ENCODE assay signal across 26 cellular contexts in genomic region chr1:210104103-210104502, GRCh38.
"Had no signal": no experiment of that assay in that cellular context is flagged by ENCODE, and none has a peak within 500 bp of the region (broad histone marks: within the 10 kb centered on the region; RNA-seq: fewer than 3 reads in every experiment).

No MANE protein-coding gene starts in this region.

- H3K27ac Mint-ChIP-seq: activated CD8-positive, alpha-beta memory T cell treated with anti-CD3 and anti-CD28 coated beads, Interleukin-2, amount 10 ng/mL, durations not matched to agents 7 days and 5 days; activated naive CD8-positive, alpha-beta T cell treated with anti-CD3 and anti-CD28 coated beads, Interleukin-2, amount 10 ng/mL, durations not matched to agents 7 days and 5 days; naive thymus-derived CD8-positive, alpha-beta T cell had no signal

- H3K9me3 Mint-ChIP-seq: activated naive CD8-positive, alpha-beta T cell treated with anti-CD3 and anti-CD28 coated beads, Interleukin-2, amount 10 ng/mL, durations not matched to agents 7 days and 5 days; central memory CD8-positive, alpha-beta T cell had no signal

- H3K4me3 Mint-ChIP-seq: activated CD8-positive, alpha-beta memory T cell treated with anti-CD3 and anti-CD28 coated beads, Interleukin-2, amount 10 ng/mL, durations not matched to agents 7 days and 5 days; activated naive CD8-positive, alpha-beta T cell treated with anti-CD3 and anti-CD28 coated beads, Interleukin-2, amount 10 ng/mL, durations not matched to agents 7 days and 5 days; central memory CD8-positive, alpha-beta T cell; naive thymus-derived CD8-positive, alpha-beta T cell had no signal

- H3K36me3 ChIP-seq: brain microvascular endothelial cell, neutrophil, right atrium auricular region, tibial nerve, uterus had no signal

- H3K4me1 Mint-ChIP-seq: activated CD8-positive, alpha-beta memory T cell treated with anti-CD3 and anti-CD28 coated beads, Interleukin-2, amount 10 ng/mL, durations not matched to agents 7 days and 5 days; activated naive CD8-positive, alpha-beta T cell treated with anti-CD3 and anti-CD28 coated beads, Interleukin-2, amount 10 ng/mL, durations not matched to agents 7 days and 5 days; central memory CD8-positive, alpha-beta T cell; naive thymus-derived CD8-positive, alpha-beta T cell had no signal

- DNase-seq: activated CD4-positive, alpha-beta T cell treated with anti-CD3 and anti-CD28 coated beads for 1 hour; activated CD4-positive, alpha-beta T cell treated with anti-CD3 and anti-CD28 coated beads, Interleukin-2, amount 50 U/mL, for 48 hours; activated CD8-positive, alpha-beta memory T cell treated with anti-CD3 and anti-CD28 coated beads, Interleukin-2, amount 10 ng/mL, durations not matched to agents 7 days and 5 days; activated gamma-delta T cell; activated naive CD8-positive, alpha-beta T cell treated with anti-CD3 and anti-CD28 coated beads, Interleukin-2, amount 10 ng/mL, durations not matched to agents 7 days and 5 days; activated T-cell treated with anti-CD3 and anti-CD28 coated beads, Interleukin-2, amount 50 U/mL, for 1 hour; brain microvascular endothelial cell; cortex of kidney; effector CD4-positive, alpha-beta T cell; foreskin keratinocyte; left colon; mammary epithelial cell; mucosa of descending colon; naive thymus-derived CD8-positive, alpha-beta T cell; stimulated activated CD4-positive, alpha-beta T cell treated with anti-CD3 and anti-CD28 coated beads, Interleukin-15, amount 100 ng/mL, for 24 hours; stimulated activated CD4-positive, alpha-beta T cell treated with anti-CD3 and anti-CD28 coated beads, Interleukin-4, amount 100 ng/mL, for 1 hour; stimulated activated naive CD4-positive, alpha-beta T cell; T-helper 1 cell; T1000; uterus had no signal

- H3K4me1 ChIP-seq: foreskin keratinocyte, right atrium auricular region, tibial nerve, uterus had no signal

- ATAC-seq: activated CD8-positive, alpha-beta memory T cell treated with anti-CD3 and anti-CD28 coated beads, Interleukin-2, amount 10 ng/mL, durations not matched to agents 7 days and 5 days; foreskin keratinocyte; left colon; mucosa of descending colon; naive thymus-derived CD8-positive, alpha-beta T cell had no signal

- H3K9me3 ChIP-seq: mucosa of descending colon, neutrophil, right atrium auricular region, tibial nerve, uterus had no signal

- H3K36me3 Mint-ChIP-seq: activated CD8-positive, alpha-beta memory T cell treated with anti-CD3 and anti-CD28 coated beads, Interleukin-2, amount 10 ng/mL, durations not matched to agents 7 days and 5 days; activated naive CD8-positive, alpha-beta T cell treated with anti-CD3 and anti-CD28 coated beads, Interleukin-2, amount 10 ng/mL, durations not matched to agents 7 days and 5 days had no signal

- H3K4me3 ChIP-seq: mucosa of descending colon, right atrium auricular region, skin epidermis, tibial nerve, uterus had no signal

- H3K27ac ChIP-seq: brain microvascular endothelial cell, foreskin keratinocyte, neutrophil, right atrium auricular region, skin epidermis, tibial nerve, uterus, VCaP had no signal

- H3K27me3 ChIP-seq: brain microvascular endothelial cell, foreskin keratinocyte, neutrophil, right atrium auricular region, tibial nerve, uterus had no signal
